In the genomic region with DNA sequence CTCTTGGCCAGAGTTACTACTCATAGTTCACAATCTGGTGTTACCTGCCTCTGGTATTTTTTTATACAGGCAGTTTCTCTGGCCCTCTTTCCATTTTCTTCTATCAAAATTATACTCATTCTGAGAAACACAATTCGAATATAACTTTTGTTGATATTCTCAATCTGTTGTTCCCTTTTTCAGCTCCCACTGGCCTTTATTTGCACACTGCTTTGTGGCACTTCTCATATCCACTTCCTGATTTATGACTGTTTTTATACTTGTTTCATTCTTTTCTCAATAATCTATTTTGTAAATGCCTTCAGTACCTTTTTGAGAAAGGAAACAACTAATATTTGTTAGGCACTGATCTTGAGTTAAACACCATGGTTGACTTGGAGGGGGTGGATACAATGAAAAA, we compare ENCODE assay signal across 17 cellular contexts.
"Had no signal": no experiment of that assay in that cellular context is flagged by ENCODE, and none has a peak within 500 bp of the region (broad histone marks: within the 10 kb centered on the region; RNA-seq: fewer than 3 reads in every experiment).

No MANE protein-coding gene starts in this region.

- H3K4me3 ChIP-seq: cardiac muscle cell, heart left ventricle, left ventricle myocardium inferior, upper lobe of left lung had no signal

- H3K36me3 ChIP-seq: cardiac muscle cell, heart left ventricle, left ventricle myocardium inferior, upper lobe of left lung, WERI-Rb-1 had no signal

- H3K9me3 ChIP-seq: heart left ventricle, left ventricle myocardium inferior, upper lobe of left lung had no signal

- ATAC-seq: activated T-helper 17 cell treated with anti-CD3 and anti-CD28 coated beads, Interleukin-2, amount 50 U/mL, for 72 hours; foreskin keratinocyte; heart left ventricle; right cardiac atrium had no signal

- H3K27me3 Mint-ChIP-seq: activated naive CD4-positive, alpha-beta T cell treated with anti-CD3 and anti-CD28 coated beads, Interleukin-2, amount 10 ng/mL, durations not matched to agents 7 days and 5 days; progenitor cell of endocrine pancreas had no signal

- DNase-seq: activated CD4-positive, alpha-beta T cell treated with anti-CD3 and anti-CD28 coated beads for 48 hours; activated naive CD4-positive, alpha-beta T cell treated with anti-CD3 and anti-CD28 coated beads, Interleukin-2, amount 10 ng/mL, durations not matched to agents 7 days and 5 days; foreskin keratinocyte; heart left ventricle; left ventricle myocardium inferior; mesenchymal stem cell; occipital lobe; right cardiac atrium; small intestine; stimulated activated naive CD4-positive, alpha-beta T cell treated with Interleukin-2 at 50 U/mL for 16 hours; T-helper 9 cell; upper lobe of left lung; WERI-Rb-1 had no signal

- H3K4me1 Mint-ChIP-seq: activated naive CD4-positive, alpha-beta T cell treated with anti-CD3 and anti-CD28 coated beads, Interleukin-2, amount 10 ng/mL, durations not matched to agents 7 days and 5 days; activated T-helper 17 cell treated with anti-CD3 and anti-CD28 coated beads, Interleukin-2, amount 50 U/mL, for 72 hours; nephron had no signal

- H3K27me3 ChIP-seq: cardiac muscle cell, foreskin keratinocyte, heart left ventricle, upper lobe of left lung had no signal

- H3K27ac ChIP-seq: cardiac muscle cell, foreskin keratinocyte, left ventricle myocardium inferior, upper lobe of left lung, WERI-Rb-1 had no signal

- H3K27ac Mint-ChIP-seq: activated naive CD4-positive, alpha-beta T cell treated with anti-CD3 and anti-CD28 coated beads, Interleukin-2, amount 10 ng/mL, durations not matched to agents 7 days and 5 days; activated T-helper 17 cell treated with anti-CD3 and anti-CD28 coated beads, Interleukin-2, amount 50 U/mL, for 72 hours; nephron; progenitor cell of endocrine pancreas had no signal

- H3K4me3 Mint-ChIP-seq: activated naive CD4-positive, alpha-beta T cell treated with anti-CD3 and anti-CD28 coated beads, Interleukin-2, amount 10 ng/mL, durations not matched to agents 7 days and 5 days; activated T-helper 17 cell treated with anti-CD3 and anti-CD28 coated beads, Interleukin-2, amount 50 U/mL, for 72 hours; nephron had no signal

- H3K36me3 Mint-ChIP-seq: activated naive CD4-positive, alpha-beta T cell treated with anti-CD3 and anti-CD28 coated beads, Interleukin-2, amount 10 ng/mL, durations not matched to agents 7 days and 5 days had no signal

- H3K9me3 Mint-ChIP-seq: activated naive CD4-positive, alpha-beta T cell treated with anti-CD3 and anti-CD28 coated beads, Interleukin-2, amount 10 ng/mL, durations not matched to agents 7 days and 5 days; activated T-helper 17 cell treated with anti-CD3 and anti-CD28 coated beads, Interleukin-2, amount 50 U/mL, for 72 hours; nephron had no signal

- H3K4me1 ChIP-seq: foreskin keratinocyte, left ventricle myocardium inferior, upper lobe of left lung had no signal
